21 cellular contexts compared by ENCODE assay signal in genomic region chr14:99881011-99881410, GRCh38.
A peak's percentile ranks its signal among the peaks of the same experiment; 100 is the strongest.
DNase-seq lines count a peak whose midpoint lies in the region; ATAC-seq, FAIRE-seq and TF ChIP-seq lines count a peak whose summit lies in the region.
"Had no signal": no experiment of that assay in that cellular context is flagged by ENCODE, and none has a peak within 500 bp of the region (broad histone marks: within the 10 kb centered on the region; RNA-seq: fewer than 3 reads in every experiment).

No MANE protein-coding gene starts in this region.

- H2BK120ac ChIP-seq in trophoblast cell (ENCODE audit: insufficient read depth, low read length, poor library complexity) = no peak overlapping the region

- H3K4ac ChIP-seq in trophoblast cell (ENCODE audit: low read depth, low read length) = no peak overlapping the region

- intact Hi-C loops in sciatic nerve (cut with DNase I) = no loop called here
- intact Hi-C loops in CD4-positive, alpha-beta T cell (cut with DNase I, micrococcal nuclease) = loop anchor here in 1 of 2 experiments (5.0 kb wide), 1 partner anchor 559 kb away; no protein-coding TSS in a partner anchor

- peak; percentile 58 for DNase-seq in GM03348 (ENCODE audit: low spot score)
- DNase-seq in astrocyte (ENCODE audit: low read depth) = peak; percentile 4
- DNase-seq in hepatocyte (ENCODE audit: low spot score) = no peak
- DNase-seq in sciatic nerve (ENCODE audit: low spot score) = no peak
- DNase-seq in NCI-H345 (lab: John Stamatoyannopoulos, UW) = no peak
- no peak for DNase-seq in trophoblast cell
- no peak for DNase-seq in CD4-positive, alpha-beta T cell
- no peak for DNase-seq in SW480 (ENCODE audit: low spot score)
- DNase-seq: activated CD4-positive, alpha-beta T cell treated with anti-CD3 and anti-CD28 coated beads, Interleukin-2, amount 50 U/mL, for 1 hour; activated naive CD8-positive, alpha-beta T cell treated with anti-CD3 and anti-CD28 coated beads, Interleukin-2, amount 10 ng/mL, durations not matched to agents 7 days and 5 days; BE2C; effector memory CD4-positive, alpha-beta T cell; mammary epithelial cell; NCI-H2029; NCI-H526 treated with DMSO at 0.1 percent for 48 hours; PC-9; SK-N-SH had no signal

- POLR2A ChIA-PET in CD4-positive, alpha-beta T cell (lab: Charles Lee) = no interaction called here

- no peak overlapping the region for H3K27ac ChIP-seq in astrocyte (ENCODE audit: low read depth, low read length)
- peak overlapping the region; percentile 82 for H3K27ac ChIP-seq in hepatocyte
- H3K27ac ChIP-seq in trophoblast cell (ENCODE audit: low read depth, low read length) = no peak overlapping the region
- H3K27ac ChIP-seq in CD4-positive, alpha-beta T cell (ENCODE audit: low read depth, low read length) = no peak overlapping the region
- H3K27ac ChIP-seq: PC-9 had no signal

- H4K8ac ChIP-seq in trophoblast cell (ENCODE audit: low read depth, low read length) = no peak overlapping the region

- H3K27me3 ChIP-seq in astrocyte (ENCODE audit: insufficient read depth, low read length) (no peaks in the 10 kb centered on the region), hepatocyte (no peaks in the 10 kb centered on the region), trophoblast cell (ENCODE audit: insufficient read depth, low read length) (no peaks in the 10 kb centered on the region)
- H3K27me3 ChIP-seq in CD4-positive, alpha-beta T cell (ENCODE audit: control insufficient read depth, insufficient read depth, low read length) = peaks cover 28% of the 10 kb centered on the region
- H3K27me3 ChIP-seq: BE2C had no signal

- no peaks in the 10 kb centered on the region for H3K9me2 ChIP-seq in hepatocyte (replicated peaks; ENCODE audit: insufficient read depth)
- H3K9me2 ChIP-seq: SK-N-SH had no signal

- H4K12ac ChIP-seq in trophoblast cell (ENCODE audit: low read depth, low read length) = no peak overlapping the region

- WGBS in hepatocyte (ENCODE audit: low lambda C conversion rate, missing lambda C conversion rate) = 89% methylated on average over 11 of the region's 11 CpGs
- no CpG with 5 or more reads among the region's 11 CpGs for WGBS in trophoblast cell (ENCODE audit: extremely low coverage, insufficient coverage, insufficient read length)

- H3K4me3 Mint-ChIP-seq in astrocyte (ENCODE audit: unreplicated experiment) = no peak overlapping the region
- no peak overlapping the region for H3K4me3 Mint-ChIP-seq in CD4-positive, alpha-beta T cell
- H3K4me3 Mint-ChIP-seq: activated naive CD8-positive, alpha-beta T cell treated with anti-CD3 and anti-CD28 coated beads, Interleukin-2, amount 10 ng/mL, durations not matched to agents 7 days and 5 days; central memory CD8-positive, alpha-beta T cell; natural killer cell treated with Interleukin-12 subunit alpha and Interleukin-12 subunit beta and Interleukin-15 and Interleukin-18, amount 100 ng/mL, for 72 hours had no signal

- H3K79me2 ChIP-seq in astrocyte (ENCODE audit: insufficient read depth, low read length) = peaks cover 14% of the 10 kb centered on the region
- no peaks in the 10 kb centered on the region for H3K79me2 ChIP-seq in hepatocyte
- no peaks in the 10 kb centered on the region for H3K79me2 ChIP-seq in trophoblast cell (ENCODE audit: control insufficient read depth, insufficient read depth, low read length, poor library complexity)

- peak; percentile 72 for ATAC-seq in sciatic nerve
- ATAC-seq in CD4-positive, alpha-beta T cell (ENCODE audit: poor library complexity) = no peak
- ATAC-seq: HCT116 had no signal

- no peak overlapping the region for H3K18ac ChIP-seq in trophoblast cell (ENCODE audit: low read length)

- H3K4me1 ChIP-seq in astrocyte (ENCODE audit: insufficient read depth, low read length) = peaks cover 17% of the 10 kb centered on the region
- H3K4me1 ChIP-seq in hepatocyte (ENCODE audit: insufficient read depth) = peaks cover 25% of the 10 kb centered on the region
- no peaks in the 10 kb centered on the region for H3K4me1 ChIP-seq in trophoblast cell (ENCODE audit: control insufficient read depth in 1 of 2, insufficient read depth in 2 of 2, low read length in 2 of 2)

- H3K9me3 ChIP-seq in astrocyte (ENCODE audit: insufficient read depth, low read depth, low read length) (no peaks in the 10 kb centered on the region), hepatocyte (ENCODE audit: low read depth) (no peaks in the 10 kb centered on the region), trophoblast cell (ENCODE audit: insufficient read depth, low read depth, low read length) (no peaks in the 10 kb centered on the region)
- no peaks in the 10 kb centered on the region for H3K9me3 ChIP-seq in CD4-positive, alpha-beta T cell (ENCODE audit: control insufficient read depth, low read length)
- H3K9me3 ChIP-seq: BE2C, SK-N-SH had no signal

- H3K9me3 Mint-ChIP-seq in astrocyte (ENCODE audit: unreplicated experiment) = no peaks in the 10 kb centered on the region
- no peaks in the 10 kb centered on the region for H3K9me3 Mint-ChIP-seq in CD4-positive, alpha-beta T cell
- H3K9me3 Mint-ChIP-seq: activated naive CD8-positive, alpha-beta T cell treated with anti-CD3 and anti-CD28 coated beads, Interleukin-2, amount 10 ng/mL, durations not matched to agents 7 days and 5 days; central memory CD8-positive, alpha-beta T cell; natural killer cell treated with Interleukin-12 subunit alpha and Interleukin-12 subunit beta and Interleukin-15 and Interleukin-18, amount 100 ng/mL, for 72 hours had no signal

- peaks cover 7% of the 10 kb centered on the region for H3K4me1 Mint-ChIP-seq in astrocyte (ENCODE audit: low read depth, unreplicated experiment)
- no peaks in the 10 kb centered on the region for H3K4me1 Mint-ChIP-seq in CD4-positive, alpha-beta T cell (ENCODE audit: low read depth)
- H3K4me1 Mint-ChIP-seq: activated naive CD8-positive, alpha-beta T cell treated with anti-CD3 and anti-CD28 coated beads, Interleukin-2, amount 10 ng/mL, durations not matched to agents 7 days and 5 days; central memory CD8-positive, alpha-beta T cell had no signal

- no peak overlapping the region for H3K14ac ChIP-seq in trophoblast cell (ENCODE audit: low read length)

- H3K36me3 ChIP-seq in astrocyte (ENCODE audit: insufficient read depth, low read length) (peaks cover 3% of the 10 kb centered on the region), hepatocyte (replicated peaks; ENCODE audit: insufficient read depth, low read depth) (no peaks in the 10 kb centered on the region), trophoblast cell (ENCODE audit: control insufficient read depth in 1 of 2, insufficient read depth in 2 of 2, low read length in 2 of 2) (no peaks in the 10 kb centered on the region)
- H3K36me3 ChIP-seq: BE2C had no signal

- peaks cover 7% of the 10 kb centered on the region for H3K27me3 Mint-ChIP-seq in astrocyte (ENCODE audit: low read depth, unreplicated experiment)
- peaks cover 40% of the 10 kb centered on the region for H3K27me3 Mint-ChIP-seq in CD4-positive, alpha-beta T cell

- no peak overlapping the region for H3K23ac ChIP-seq in trophoblast cell (ENCODE audit: low read length)

- no peak overlapping the region for H2AFZ ChIP-seq in astrocyte (ENCODE audit: low read depth, low read length)
- no peak overlapping the region for H2AFZ ChIP-seq in hepatocyte
- H2AFZ ChIP-seq in trophoblast cell (ENCODE audit: insufficient read depth, low read length, poor library complexity) = no peak overlapping the region
- H2AFZ ChIP-seq: PC-9 had no signal

- H4K20me1 ChIP-seq in astrocyte (ENCODE audit: insufficient read depth, low read length) (peaks cover 9% of the 10 kb centered on the region), hepatocyte (ENCODE audit: insufficient read depth, poor library complexity, severe bottlenecking) (no peaks in the 10 kb centered on the region)

- peak overlapping the region; percentile 53 for H3K27ac Mint-ChIP-seq in astrocyte (ENCODE audit: unreplicated experiment)
- H3K27ac Mint-ChIP-seq in CD4-positive, alpha-beta T cell = no peak overlapping the region
- H3K27ac Mint-ChIP-seq: activated naive CD8-positive, alpha-beta T cell treated with anti-CD3 and anti-CD28 coated beads, Interleukin-2, amount 10 ng/mL, durations not matched to agents 7 days and 5 days; natural killer cell treated with Interleukin-12 subunit alpha and Interleukin-12 subunit beta and Interleukin-15 and Interleukin-18, amount 100 ng/mL, for 72 hours had no signal

- H2BK12ac ChIP-seq in trophoblast cell (ENCODE audit: low read length) = no peak overlapping the region

- H3K4me3 ChIP-seq in astrocyte (ENCODE audit: insufficient read depth, low read depth, low read length) (no peak overlapping the region), hepatocyte (no peak overlapping the region), trophoblast cell (ENCODE audit: low read depth, low read length) (no peak overlapping the region)
- H3K4me3 ChIP-seq: PC-9 had no signal

- H3K9ac ChIP-seq in astrocyte (ENCODE audit: low read length) (no peak overlapping the region), trophoblast cell (ENCODE audit: low read length) (no peak overlapping the region)
- H3K9ac ChIP-seq: SK-N-SH had no signal

- no peak overlapping the region for H2AK5ac ChIP-seq in trophoblast cell (ENCODE audit: low read length)

- H3K79me1 ChIP-seq in trophoblast cell (ENCODE audit: low read length) = no peaks in the 10 kb centered on the region

- TF ChIP-seq CTCF in astrocyte (IDR thresholded peaks at IDR 0.05; ENCODE audit: insufficient read depth, low read depth, low read length) = no peak
- no peak for TF ChIP-seq CTCF in hepatocyte (IDR thresholded peaks at IDR 0.05; ENCODE audit: poor library complexity)
- no peak for TF ChIP-seq CTCF in CD4-positive, alpha-beta T cell (IDR thresholded peaks at IDR 0.05)

- H2BK5ac ChIP-seq in trophoblast cell (ENCODE audit: low read depth, low read length, poor library complexity) = no peak overlapping the region

- CTCF ChIA-PET in CD4-positive, alpha-beta T cell (lab: Charles Lee) = interaction anchor here (0.5 kb wide), 1 partner anchor 240 kb away, joined by 4 read pairs; no protein-coding TSS in a partner anchor

- peaks cover 2% of the 10 kb centered on the region for H3K36me3 Mint-ChIP-seq in astrocyte (ENCODE audit: low read depth, unreplicated experiment)
- no peaks in the 10 kb centered on the region for H3K36me3 Mint-ChIP-seq in CD4-positive, alpha-beta T cell (ENCODE audit: low read depth)
- H3K36me3 Mint-ChIP-seq: activated naive CD8-positive, alpha-beta T cell treated with anti-CD3 and anti-CD28 coated beads, Interleukin-2, amount 10 ng/mL, durations not matched to agents 7 days and 5 days; natural killer cell treated with Interleukin-12 subunit alpha and Interleukin-12 subunit beta and Interleukin-15 and Interleukin-18, amount 100 ng/mL, for 72 hours had no signal

- H3K4me2 ChIP-seq in astrocyte (ENCODE audit: low read length) (no peak overlapping the region), hepatocyte (no peak overlapping the region), trophoblast cell (ENCODE audit: low read length) (no peak overlapping the region)
- H3K4me2 ChIP-seq: PC-9 had no signal

- no peak for FAIRE-seq in astrocyte (lab: Jason Lieb, UNC)
- FAIRE-seq: GM18507 had no signal

- no peak overlapping the region for H4K91ac ChIP-seq in trophoblast cell (ENCODE audit: low read depth, low read length)

Comparison
In these comparisons a context has a peak if more than half of its experiments do, and no peak if none do; other contexts are left out.
1. DNase-seq: peak in GM03348 (single experiment) and astrocyte (single experiment); none in hepatocyte (single experiment), sciatic nerve (single experiment), NCI-H345 (single experiment), trophoblast cell (0 of 2), CD4-positive, alpha-beta T cell (0 of 10) and SW480 (single experiment).